15 cellular contexts compared by ENCODE assay signal in genomic region chr9:94929373-94929764, GRCh38.
A peak's percentile ranks its signal among the peaks of the same experiment; 100 is the strongest.
DNase-seq lines count a peak whose midpoint lies in the region; ATAC-seq and TF ChIP-seq lines count a peak whose summit lies in the region.
"Had no signal": no experiment of that assay in that cellular context is flagged by ENCODE, and none has a peak within 500 bp of the region (broad histone marks: within the 10 kb centered on the region; RNA-seq: fewer than 3 reads in every experiment).

No MANE protein-coding gene starts in this region.

- intact Hi-C loops in PC-3 (cut with micrococcal nuclease) (no loop called here), right cardiac atrium (cut with DNase I) (no loop called here), gastrocnemius medialis (cut with DNase I; ENCODE audit: low total_unique reads) (no loop called here)

- CTCF ChIA-PET in PC-3 (lab: Charles Lee) = no interaction called here

- in situ Hi-C loops in gastrocnemius medialis (cut with MboI; ENCODE audit: low sequenced_read_pairs in 4 of 4) = no loop called here

- DNase-seq in PC-3 (peak; percentile 65), dermis microvascular lymphatic vessel endothelial cell (ENCODE audit: low read depth in 2 of 2) (peak; percentile 92 to 100), right cardiac atrium (peak; percentile 77 to 85 (median 84)), gastrocnemius medialis (no peak), NCI-H1417 (lab: John Stamatoyannopoulos, UW) (no peak), GM03348 (ENCODE audit: low spot score) (no peak)
- no peak for DNase-seq in activated CD4-positive, CD25-positive, alpha-beta regulatory T cell treated with anti-CD3 and anti-CD28 coated beads, Interleukin-2, amount 50 U/mL, for 72 hours
- DNase-seq in effector memory CD4-positive, alpha-beta T cell = no peak
- DNase-seq: activated CD4-positive, alpha-beta memory T cell treated with anti-CD3 and anti-CD28 coated beads, Interleukin-2, amount 10 ng/mL, durations not matched to agents 7 days and 5 days; colonic mucosa; NCI-H226; stimulated activated CD4-positive, alpha-beta T cell treated with anti-CD3 and anti-CD28 coated beads, Interleukin-4, amount 100 ng/mL, for 4 hours; stimulated activated naive CD4-positive, alpha-beta T cell had no signal

- TF ChIP-seq CTCF in PC-3 (conservative IDR thresholded peaks at IDR 0.05; ENCODE audit: low read depth, low read length) (no peak), gastrocnemius medialis (IDR thresholded peaks at IDR 0.05 in 4 of 5, conservative IDR thresholded peaks at IDR 0.05 in 1 of 5) (no peak)

- H3K27me3 ChIP-seq in PC-3 (ENCODE audit: low read length) = no peaks in the 10 kb centered on the region
- no peaks in the 10 kb centered on the region for H3K27me3 ChIP-seq in right cardiac atrium (ENCODE audit: control insufficient read depth, insufficient read depth)
- H3K27me3 ChIP-seq in gastrocnemius medialis = no peaks in the 10 kb centered on the region
- no peaks in the 10 kb centered on the region for H3K27me3 ChIP-seq in effector memory CD4-positive, alpha-beta T cell (replicated peaks; ENCODE audit: control insufficient read depth, insufficient read depth, low read length, poor library complexity, severe bottlenecking)
- H3K27me3 ChIP-seq: BLaER1 treated with 17β-estradiol and CSF1 and Interleukin-3, amounts not matched to agents 10 nM and 100 nM; colonic mucosa had no signal

- 77% methylated on average over 10 of the region's 10 CpGs for WGBS in right cardiac atrium

- no peak for TF ChIP-seq POLR2A in gastrocnemius medialis (IDR thresholded peaks at IDR 0.05)

- no peak overlapping the region for H3K4me3 ChIP-seq in PC-3 (ENCODE audit: low read length)
- H3K4me3 ChIP-seq in right cardiac atrium (ENCODE audit: low read length) = no peak overlapping the region
- no peak overlapping the region for H3K4me3 ChIP-seq in gastrocnemius medialis
- H3K4me3 ChIP-seq in effector memory CD4-positive, alpha-beta T cell (ENCODE audit: insufficient read depth, low read depth, low read length, poor library complexity, severe bottlenecking) = no peak overlapping the region
- H3K4me3 ChIP-seq: BLaER1 treated with 17β-estradiol and CSF1 and Interleukin-3, amounts not matched to agents 10 nM and 100 nM; colonic mucosa; HAP-1 had no signal

- no TSS peak for BruUV-seq in PC-3 (replicated peaks; lab: Mats Ljungman, UMichigan)

- H3K9me2 ChIP-seq in PC-3 (replicated peaks; ENCODE audit: low read length) = no peaks in the 10 kb centered on the region

- no peaks in the 10 kb centered on the region for H3F3A ChIP-seq in PC-3 (ENCODE audit: low read length, unreplicated experiment)

- H3K36me3 ChIP-seq in PC-3 (ENCODE audit: low read depth, low read length) (no peaks in the 10 kb centered on the region), gastrocnemius medialis (no peaks in the 10 kb centered on the region)
- no peaks in the 10 kb centered on the region for H3K36me3 ChIP-seq in effector memory CD4-positive, alpha-beta T cell (ENCODE audit: control insufficient read depth, insufficient read depth, low read length)
- H3K36me3 ChIP-seq: colonic mucosa, HAP-1 had no signal

- no peaks in the 10 kb centered on the region for H3K79me2 ChIP-seq in PC-3 (ENCODE audit: low read length)

- ATAC-seq in PC-3 (no peak; the same call in 1 of the 2 replicates), right cardiac atrium (peak; percentile 70 to 93), gastrocnemius medialis (peak; percentile 59 to 60)

- POLR2A ChIA-PET in PC-3 (lab: Charles Lee; ENCODE audit: unreplicated experiment) = no interaction called here

- H3K9ac ChIP-seq in PC-3 (ENCODE audit: low read length) = peak overlapping the region; percentile 80
- H3K9ac ChIP-seq: BLaER1 treated with 17β-estradiol and CSF1 and Interleukin-3, amounts not matched to agents 10 nM and 100 nM had no signal

- no peaks in the 10 kb centered on the region for H4K20me1 ChIP-seq in PC-3 (ENCODE audit: low read length)

- no peak overlapping the region for H3K4me2 ChIP-seq in PC-3 (ENCODE audit: low read length)

- H2AFZ ChIP-seq in PC-3 (ENCODE audit: low read length) = no peak overlapping the region

- H3K4me1 ChIP-seq in PC-3 (ENCODE audit: insufficient read depth, low read length) = peaks cover 9% of the 10 kb centered on the region; the same call in 1 of the 2 replicates
- H3K4me1 ChIP-seq in right cardiac atrium (ENCODE audit: control insufficient read depth, insufficient read depth, low read length) = peaks cover 13% of the 10 kb centered on the region
- peaks cover 0 to 11% of the 10 kb centered on the region in 2 donors for H3K4me1 ChIP-seq in gastrocnemius medialis
- no peaks in the 10 kb centered on the region for H3K4me1 ChIP-seq in effector memory CD4-positive, alpha-beta T cell (ENCODE audit: control insufficient read depth, insufficient read depth, low read length, poor library complexity, severe bottlenecking)

- peak overlapping the region; percentile 98 for H3K27ac ChIP-seq in PC-3 (ENCODE audit: low read length)
- H3K27ac ChIP-seq in right cardiac atrium (ENCODE audit: low read length) = peak overlapping the region; percentile 1
- peak overlapping the region in 3 of 4 donors; percentile 18 to 62 (median 28) for H3K27ac ChIP-seq in gastrocnemius medialis
- H3K27ac ChIP-seq in effector memory CD4-positive, alpha-beta T cell (ENCODE audit: insufficient read depth, low read length, poor library complexity, severe bottlenecking) = no peak overlapping the region
- H3K27ac ChIP-seq: BLaER1 treated with 17β-estradiol and CSF1 and Interleukin-3, amounts not matched to agents 10 nM and 100 nM; colonic mucosa had no signal

- H3K9me3 ChIP-seq in PC-3 (ENCODE audit: low read length) = no peaks in the 10 kb centered on the region
- H3K9me3 ChIP-seq in right cardiac atrium (ENCODE audit: control insufficient read depth, low read length) = no peaks in the 10 kb centered on the region
- H3K9me3 ChIP-seq in gastrocnemius medialis = no peaks in the 10 kb centered on the region
- no peaks in the 10 kb centered on the region for H3K9me3 ChIP-seq in effector memory CD4-positive, alpha-beta T cell (ENCODE audit: control insufficient read depth, low read length)
- H3K9me3 ChIP-seq: BLaER1 treated with 17β-estradiol and CSF1 and Interleukin-3, amounts not matched to agents 10 nM and 100 nM; colonic mucosa; HAP-1 had no signal

Comparison
In these comparisons a context has a peak if more than half of its experiments do, and no peak if none do; other contexts are left out.
1. DNase-seq: peak in PC-3 (single experiment), dermis microvascular lymphatic vessel endothelial cell (2 of 2) and right cardiac atrium (3 of 3); none in gastrocnemius medialis (0 of 2), NCI-H1417 (0 of 3), activated CD4-positive, CD25-positive, alpha-beta regulatory T cell treated with anti-CD3 and anti-CD28 coated beads, Interleukin-2, amount 50 U/mL, for 72 hours (single experiment), effector memory CD4-positive, alpha-beta T cell (0 of 3) and GM03348 (single experiment).